Comparison of ENCODE assay signal across 8 cellular contexts in genomic region chr10:21364196-21365114, GRCh38.
A peak's percentile ranks its signal among the peaks of the same experiment; 100 is the strongest.
DNase-seq lines count a peak whose midpoint lies in the region; ATAC-seq and TF ChIP-seq lines count a peak whose summit lies in the region.

No MANE protein-coding gene starts in this region.

- H3K4me1 Mint-ChIP-seq in CD8-positive, alpha-beta T cell (ENCODE audit: low read depth): no peaks in the 10 kb centered on the region

- H3K36me3 ChIP-seq in SJCRH30: no peaks in the 10 kb centered on the region
- no peaks in the 10 kb centered on the region for H3K36me3 ChIP-seq in osteoblast (ENCODE audit: insufficient read depth, low read length)
- no peaks in the 10 kb centered on the region for H3K36me3 ChIP-seq in CD8-positive, alpha-beta T cell (ENCODE audit: insufficient read depth, low read length)

- H3K27ac ChIP-seq in SJCRH30: no peak overlapping the region; the same call in 1 of the 2 replicates
- peak overlapping the region; percentile 71 for H3K27ac ChIP-seq in osteoblast (ENCODE audit: low read depth, low read length)
- no peak overlapping the region for H3K27ac ChIP-seq in CD8-positive, alpha-beta T cell (ENCODE audit: low read depth, low read length)

- TF ChIP-seq CTCF in fibroblast of the aortic adventitia (IDR thresholded peaks at IDR 0.05; ENCODE audit: insufficient read depth, low read length): no peak
- TF ChIP-seq CTCF in osteoblast (IDR thresholded peaks at IDR 0.05; ENCODE audit: extremely low read depth, low read depth, low read length): no peak
- no peak for TF ChIP-seq CTCF in CD8-positive, alpha-beta T cell (IDR thresholded peaks at IDR 0.05)

- H3K79me2 ChIP-seq in osteoblast (ENCODE audit: insufficient read depth, low read length): no peaks in the 10 kb centered on the region

- CTCF ChIA-PET in CD8-positive, alpha-beta T cell (lab: Charles Lee): no interaction called here

- peaks cover 4% of the 10 kb centered on the region for H3K27me3 Mint-ChIP-seq in CD8-positive, alpha-beta T cell (ENCODE audit: low read depth)

- H4K20me1 ChIP-seq in osteoblast (ENCODE audit: insufficient read depth, low read length): no peaks in the 10 kb centered on the region

- H3K9me3 Mint-ChIP-seq in CD8-positive, alpha-beta T cell: no peaks in the 10 kb centered on the region

- peak overlapping the region; percentile 7 for H2AFZ ChIP-seq in osteoblast (ENCODE audit: low read length)

- H3K4me2 ChIP-seq in osteoblast (ENCODE audit: insufficient read depth, low read length): peak overlapping the region; percentile 4

- no peak overlapping the region for H3K4me3 ChIP-seq in SJCRH30
- no peak overlapping the region for H3K4me3 ChIP-seq in fibroblast of the aortic adventitia (ENCODE audit: low read depth, low read length)
- H3K4me3 ChIP-seq in osteoblast (ENCODE audit: insufficient read depth, low read length): no peak overlapping the region
- no peak overlapping the region for H3K4me3 ChIP-seq in CD8-positive, alpha-beta T cell (ENCODE audit: low read depth, low read length)

- H3K4me1 ChIP-seq in SJCRH30 (peaks cover 5% of the 10 kb centered on the region), osteoblast (ENCODE audit: insufficient read depth, low read length) (peaks cover 24% of the 10 kb centered on the region)
- H3K4me1 ChIP-seq in CD8-positive, alpha-beta T cell (ENCODE audit: insufficient read depth, low read length): no peaks in the 10 kb centered on the region

- no peak overlapping the region for H3K4me3 Mint-ChIP-seq in CD8-positive, alpha-beta T cell

- ATAC-seq in CD8-positive, alpha-beta T cell: no peak

- H3K27ac Mint-ChIP-seq in CD8-positive, alpha-beta T cell: no peak overlapping the region

- H3K9me3 ChIP-seq in SJCRH30 (replicated peaks): no peaks in the 10 kb centered on the region
- no peaks in the 10 kb centered on the region for H3K9me3 ChIP-seq in osteoblast (ENCODE audit: low read depth, low read length)
- no peaks in the 10 kb centered on the region for H3K9me3 ChIP-seq in CD8-positive, alpha-beta T cell (ENCODE audit: low read length)

- H3K36me3 Mint-ChIP-seq in CD8-positive, alpha-beta T cell: no peaks in the 10 kb centered on the region

- POLR2A ChIA-PET in CD8-positive, alpha-beta T cell (lab: Charles Lee): no interaction called here

- DNase-seq in DMS114 treated with DMSO at 0.1 percent for 48 hours (lab: John Stamatoyannopoulos, UW; ENCODE audit: unreplicated experiment) (peak; percentile 95), SJCRH30 (peak; percentile 33 to 39), fibroblast of the aortic adventitia (ENCODE audit: low read depth) (peak; percentile 83), osteoblast (ENCODE audit: insufficient read length, low spot score, missing footprints) (peak; percentile 69), putamen (ENCODE audit: low spot score) (no peak), DMS153 (lab: John Stamatoyannopoulos, UW) (no peak)
- no peak for DNase-seq in activated CD4-positive, alpha-beta T cell treated with anti-CD3 and anti-CD28 coated beads, Interleukin-2, amount 50 U/mL, for 4 hours
- DNase-seq in CD8-positive, alpha-beta T cell: no peak

- no peaks in the 10 kb centered on the region for H3K27me3 ChIP-seq in SJCRH30
- no peaks in the 10 kb centered on the region for H3K27me3 ChIP-seq in osteoblast (ENCODE audit: insufficient read depth, low read length)
- no peaks in the 10 kb centered on the region for H3K27me3 ChIP-seq in CD8-positive, alpha-beta T cell (ENCODE audit: insufficient read depth, low read length)

- intact Hi-C loops in CD8-positive, alpha-beta T cell (cut with DNase I, micrococcal nuclease): no loop called here

Comparison
In these comparisons a context has a peak if more than half of its experiments do, and no peak if none do; other contexts are left out.
1. DNase-seq: peak in DMS114 treated with DMSO at 0.1 percent for 48 hours (single experiment), SJCRH30 (2 of 2), fibroblast of the aortic adventitia (single experiment) and osteoblast (single experiment); none in putamen (single experiment), DMS153 (single experiment), activated CD4-positive, alpha-beta T cell treated with anti-CD3 and anti-CD28 coated beads, Interleukin-2, amount 50 U/mL, for 4 hours (0 of 2) and CD8-positive, alpha-beta T cell (0 of 7).